Comparison of ENCODE assay signal across 8 cellular contexts in the genomic region with DNA sequence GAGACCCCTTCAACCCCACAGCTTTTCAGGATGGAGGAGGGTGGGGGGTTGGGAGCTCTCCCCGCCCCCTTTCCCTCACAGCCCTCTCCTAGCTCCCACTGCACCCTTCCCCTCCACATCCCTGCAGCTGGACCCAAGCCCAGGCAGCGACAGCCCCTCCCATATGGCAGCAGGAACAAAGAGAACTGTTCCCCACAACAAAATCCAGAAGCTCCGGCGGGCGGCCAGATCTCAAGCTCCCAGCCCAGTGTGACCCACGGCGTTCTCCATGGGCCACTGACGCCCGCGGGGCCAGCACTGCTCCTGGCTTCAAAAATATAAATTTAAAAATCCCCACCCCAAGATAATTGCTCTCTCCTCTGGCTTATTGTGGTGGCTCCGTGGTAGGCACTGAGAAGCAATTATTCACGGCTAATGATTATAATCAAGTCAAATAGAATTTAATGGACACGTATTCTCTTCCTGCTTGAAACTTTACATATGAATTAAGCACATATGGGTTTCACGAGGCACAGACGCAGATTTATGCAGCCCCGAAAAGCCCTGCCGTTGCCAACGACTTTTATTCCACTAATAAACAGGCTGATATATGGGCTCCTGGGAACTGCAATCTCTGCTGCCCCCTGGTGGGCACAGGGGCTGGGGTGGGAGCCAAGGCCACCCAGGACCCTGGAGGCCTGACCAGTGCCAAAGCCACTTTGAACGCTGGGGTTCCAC. TPM values are rescaled to one million over a fixed set of nuclear protein-coding genes. Genes with fewer than 3 reads are reported as not detected.
A peak's percentile ranks its signal among the peaks of the same experiment; 100 is the strongest.
DNase-seq lines count a peak whose midpoint lies in the region; ATAC-seq, FAIRE-seq and TF ChIP-seq lines count a peak whose summit lies in the region.

No MANE protein-coding gene starts in this region.

- H3K36me3 ChIP-seq in SJCRH30 = 0 out of 2 replicates have a peak, but pooled peaks cover 2% of the 10 kb centered on the region

- H3K27ac ChIP-seq in SJCRH30 = no peak overlapping the region; the same call in 1 of the 2 replicates

- peaks cover 7% of the 10 kb centered on the region; the same call in 1 of the 2 replicates for H3K4me1 ChIP-seq in SJCRH30

- H3K4me3 ChIP-seq in SJCRH30 = no peak overlapping the region

- no peaks in the 10 kb centered on the region for H3K27me3 ChIP-seq in SJCRH30

- no peak for FAIRE-seq in frontal cortex (lab: Jason Lieb, UNC)

- peak in 2 of 3 donors; percentile 8 to 83 for TF ChIP-seq CTCF in omental fat pad (IDR thresholded peaks at IDR 0.05)

- peak; percentile 83 for DNase-seq in D341Med (ENCODE audit: low spot score)
- peak; percentile 19 to 41 for DNase-seq in Kasumi-1 (lab: John Stamatoyannopoulos, UW)
- DNase-seq in SJCRH30 = peak; percentile 70 to 88
- peak; percentile 59 for DNase-seq in activated gamma-delta T cell treated with anti-CD3 and anti-CD28 coated beads, Interleukin-2, amount 50 U/mL, for 16 hours (ENCODE audit: low read depth)
- DNase-seq in frontal cortex (ENCODE audit: low spot score in 2 of 2) = peak; percentile 74 to 80
- DNase-seq in omental fat pad (ENCODE audit: low spot score) = peak; percentile 88
- peak; percentile 93 for DNase-seq in superior temporal gyrus (ENCODE audit: extremely low spot score)

- no peaks in the 10 kb centered on the region for H3K9me3 ChIP-seq in SJCRH30 (replicated peaks)

- ATAC-seq in omental fat pad (ENCODE audit: low FRiP score) (peak; percentile 43), HG03175 (IDR thresholded peaks at IDR 0.05; ENCODE audit: unreplicated experiment) (no peak)

RNA-seq across cellular contexts. Expression of gene MACROD1, which starts 17.6 kb away (rescaled TPM):
- total RNA-seq in SJCRH30 (2014; rRNA removed; shearing (Covaris generic)) = 25.6 and 26.3 TPM in 2 replicates
- total RNA-seq in frontal cortex = 19.6 TPM
- 10 to 100 TPM; 13.8 to 40.9 (median 26.2) TPM for total RNA-seq in omental fat pad

RNA-seq across cellular contexts. Expression of gene STIP1, which starts 37.6 kb away (rescaled TPM):
- 283 and 302 TPM in 2 replicates for total RNA-seq in SJCRH30 (2014; rRNA removed; shearing (Covaris generic))
- total RNA-seq in frontal cortex (91.7 TPM), omental fat pad (100 to 1,000 TPM in 2 of 4 donors, 10 to 100 TPM in 2; 73.0 to 174 (median 135) TPM)

RNA-seq across cellular contexts. Expression of gene FERMT3, which starts 58.2 kb away (rescaled TPM):
- 4.9 and 8.6 TPM in 2 replicates for total RNA-seq in SJCRH30 (2014; rRNA removed; shearing (Covaris generic))
- total RNA-seq in frontal cortex (0.41 TPM), omental fat pad (100 to 1,000 TPM in 1 of 4 donors, 10 to 100 TPM in 3; 35.0 to 101 (median 45.6) TPM)

Comparison
In these comparisons a context has a peak if more than half of its experiments do, and no peak if none do; other contexts are left out.
1. DNase-seq: peak in every context shown above with its lines; median percentile 93 in superior temporal gyrus; 88 in omental fat pad; 83 in D341Med; 79 in SJCRH30; 77 in frontal cortex; 59 in activated gamma-delta T cell treated with anti-CD3 and anti-CD28 coated beads, Interleukin-2, amount 50 U/mL, for 16 hours; 30 in Kasumi-1.